In the genomic region with DNA sequence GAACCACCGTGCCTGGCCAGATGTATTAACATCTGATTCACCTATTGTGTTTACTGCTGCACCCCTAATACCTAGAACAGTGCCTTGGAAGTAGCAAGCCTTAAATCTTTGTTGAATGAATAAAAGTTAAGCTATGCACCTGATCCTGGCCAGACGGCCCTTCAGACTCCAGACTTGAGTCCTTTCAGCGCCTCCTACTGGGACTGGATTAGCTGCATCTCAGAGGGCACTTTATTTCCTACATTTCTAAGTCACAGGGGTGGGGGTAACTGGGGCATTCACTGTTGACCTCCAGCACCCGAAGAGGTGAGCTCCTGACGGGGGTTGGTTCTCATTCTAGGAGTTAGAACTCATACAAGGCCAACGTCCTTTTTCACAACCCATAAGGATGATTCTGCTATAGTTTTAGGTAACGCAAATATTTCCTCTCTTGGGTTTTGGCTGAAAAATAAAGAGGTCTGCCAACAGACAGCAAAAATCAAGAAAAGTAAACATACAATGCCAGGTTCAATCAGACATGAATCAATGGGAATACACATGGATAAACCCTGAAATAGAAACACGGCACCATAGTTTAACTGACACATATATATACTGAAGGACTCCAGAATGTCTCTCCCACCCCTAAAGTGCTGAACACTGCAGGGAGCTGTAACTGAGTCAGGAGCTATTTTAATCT, we compare ENCODE assay signal across 9 cellular contexts. TPM values are rescaled to one million over a fixed set of nuclear protein-coding genes. Genes with fewer than 3 reads are reported as not detected.
DNase-seq lines count a peak whose midpoint lies in the region; ATAC-seq and TF ChIP-seq lines count a peak whose summit lies in the region.
"Had no signal": no experiment of that assay in that cellular context is flagged by ENCODE, and none has a peak within 500 bp of the region (broad histone marks: within the 10 kb centered on the region; RNA-seq: fewer than 3 reads in every experiment).

No MANE protein-coding gene starts in this region.

- H3K27ac ChIP-seq in fibroblast of lung (ENCODE audit: insufficient read depth, low read length) (no peak overlapping the region), psoas muscle (peak overlapping the region; percentile 88)
- H3K27ac ChIP-seq: neutrophil had no signal

- H3K36me3 ChIP-seq in NT2/D1 (ENCODE audit: insufficient read depth, insufficient read length, low read length) (peaks cover 38% of the 10 kb centered on the region), fibroblast of lung (ENCODE audit: control insufficient read depth, insufficient read depth, low read length) (peaks cover 10% of the 10 kb centered on the region), psoas muscle (ENCODE audit: insufficient read depth in 1 of 2, low read depth in 1 of 2) (peaks cover 4 to 33% of the 10 kb centered on the region in 2 donors)

- 71 to 82% (median 74%) methylated on average over 8 of the region's 8 CpGs for WGBS in psoas muscle, 3 donors

- no peak overlapping the region for H3K4me2 ChIP-seq in fibroblast of lung (ENCODE audit: extremely low read depth, insufficient read depth, low read length)

- H3K79me2 ChIP-seq in fibroblast of lung (ENCODE audit: control insufficient read depth, insufficient read depth, low read length), result no peaks in the 10 kb centered on the region

- no peak overlapping the region for H2AFZ ChIP-seq in fibroblast of lung (ENCODE audit: low read length)

- TF ChIP-seq CTCF in GM12872 (IDR thresholded peaks at IDR 0.05; ENCODE audit: insufficient read depth, low read depth, low read length) (peak; percentile 24; the same call in 1 of the 3 replicates), fibroblast of lung (conservative IDR thresholded peaks at IDR 0.05 in 1 of 2, IDR thresholded peaks at IDR 0.05 in 1 of 2; ENCODE audit: low read depth in 1 of 2, low read length in 2 of 2) (peak; percentile 35 to 63), psoas muscle (IDR thresholded peaks at IDR 0.05) (no peak), GM20000 (IDR thresholded peaks at IDR 0.05; ENCODE audit: extremely low read depth, missing control alignments) (no peak)

- intact Hi-C loops in psoas muscle (cut with DNase I), result loop anchor here in 1 of 2 donors (5.0 kb wide), 1 partner anchor 47 kb away; the partner anchor contains the start of gene DLG5

- ATAC-seq in psoas muscle (no peak), HG03378 (IDR thresholded peaks at IDR 0.05; ENCODE audit: unreplicated experiment) (no peak), HG02973 (IDR thresholded peaks at IDR 0.05; ENCODE audit: unreplicated experiment) (no peak)

- H3K4me3 ChIP-seq in NT2/D1 (ENCODE audit: insufficient read length, low read depth) (no peak overlapping the region), fibroblast of lung (replicated peaks in 1 of 4; ENCODE audit: control extremely low read depth in 1 of 4, insufficient read depth in 1 of 4, low read depth in 3 of 4, low read length in 4 of 4) (no peak overlapping the region), psoas muscle (no peak overlapping the region)

- H3K4me1 ChIP-seq in NT2/D1 (ENCODE audit: insufficient read depth, insufficient read length) (no peaks in the 10 kb centered on the region), fibroblast of lung (ENCODE audit: control insufficient read depth, extremely low read depth, insufficient read depth, low read length) (peaks cover 8% of the 10 kb centered on the region), psoas muscle (peaks cover 30% of the 10 kb centered on the region)

- H3K9ac ChIP-seq in NT2/D1 (ENCODE audit: insufficient read length, low read depth) (no peak overlapping the region), fibroblast of lung (ENCODE audit: insufficient read depth, low read length) (no peak overlapping the region)

- no peaks in the 10 kb centered on the region for H3K9me3 ChIP-seq in NT2/D1 (ENCODE audit: insufficient read depth, low read length)
- no peaks in the 10 kb centered on the region for H3K9me3 ChIP-seq in fibroblast of lung (ENCODE audit: control insufficient read depth, insufficient read depth, low read depth, low read length)
- no peaks in the 10 kb centered on the region for H3K9me3 ChIP-seq in psoas muscle
- H3K9me3 ChIP-seq: neutrophil had no signal

- no peaks in the 10 kb centered on the region for H3K27me3 ChIP-seq in NT2/D1 (ENCODE audit: insufficient read depth, insufficient read length)
- no peaks in the 10 kb centered on the region for H3K27me3 ChIP-seq in fibroblast of lung (ENCODE audit: control insufficient read depth, insufficient read depth, low read length)
- no peaks in the 10 kb centered on the region for H3K27me3 ChIP-seq in psoas muscle (ENCODE audit: insufficient read depth in 3 of 3, low read length in 2 of 3)
- H3K27me3 ChIP-seq: neutrophil had no signal

- DNase-seq in NT2/D1 (ENCODE audit: low read depth, low spot score) (peak; percentile 57), fibroblast of lung (ENCODE audit: low read depth in 2 of 2) (peak; percentile 39 to 75), psoas muscle (no peak), superior temporal gyrus (ENCODE audit: extremely low spot score) (no peak), GM20000 (ENCODE audit: low spot score) (no peak)

- no peaks in the 10 kb centered on the region for H4K20me1 ChIP-seq in fibroblast of lung (ENCODE audit: control insufficient read depth, extremely low read depth, insufficient read depth, low read length)

RNA-seq across cellular contexts. Expression of gene DLG5, which starts 48.0 kb away (rescaled TPM):
- total RNA-seq in fibroblast of lung, result 40.1 and 40.8 TPM in 2 replicates
- polyA plus RNA-seq in fibroblast of lung, result 15.3 and 22.9 TPM in 2 replicates
- polyA plus RNA-seq in fibroblast of lung (2012), result 24.4 and 29.7 TPM in 2 replicates
- polyA minus RNA-seq in fibroblast of lung (ENCODE audit: low replicate concordance), result 80.9 and 123 TPM in 2 replicates
- 10 to 100 TPM; 36.9 to 62.9 (median 39.9) TPM for total RNA-seq in psoas muscle
- 10 to 100 TPM; 10.2 to 18.3 (median 12.7) TPM for polyA plus RNA-seq in psoas muscle

RNA-seq across cellular contexts. Expression of gene POLR3A, which starts 54.8 kb away (rescaled TPM):
- total RNA-seq in fibroblast of lung, result 14.1 and 16.8 TPM in 2 replicates
- polyA plus RNA-seq in fibroblast of lung, result 11.6 and 17.1 TPM in 2 replicates
- 9.4 and 12.2 TPM in 2 replicates for polyA plus RNA-seq in fibroblast of lung (2012)
- polyA minus RNA-seq in fibroblast of lung (ENCODE audit: low replicate concordance), result 15.7 and 16.1 TPM in 2 replicates
- 10 to 100 TPM; 11.8 to 16.5 (median 14.1) TPM for total RNA-seq in psoas muscle
- polyA plus RNA-seq in psoas muscle, result 10 to 100 TPM in 1 of 3 donors, 1 to 10 TPM in 2; 5.2 to 14.2 (median 8.9) TPM

RNA-seq across cellular contexts. Expression of gene RPS24, which starts 59.1 kb away (rescaled TPM):
- total RNA-seq in fibroblast of lung (1,917 and 3,148 TPM in 2 replicates), psoas muscle (1,000 to 10,000 TPM in 3 of 4 donors, 100 to 1,000 TPM in 1; 980 to 1,456 (median 1,110) TPM)
- polyA plus RNA-seq in fibroblast of lung (3,191 and 4,192 TPM in 2 replicates), psoas muscle (1,000 to 10,000 TPM; 2,584 to 4,077 (median 3,663) TPM)
- polyA plus RNA-seq in fibroblast of lung (2012), result 2,428 and 3,118 TPM in 2 replicates
- 95.0 and 127 TPM in 2 replicates for polyA minus RNA-seq in fibroblast of lung (ENCODE audit: low replicate concordance)

Comparison
In these comparisons a context has a peak if more than half of its experiments do, and no peak if none do; other contexts are left out.
1. CTCF ChIP-seq: peak in GM12872 (single experiment) and fibroblast of lung (2 of 2); none in psoas muscle (single experiment) and GM20000 (single experiment).
2. DNase-seq: peak in NT2/D1 (single experiment) and fibroblast of lung (2 of 2); none in psoas muscle (0 of 2), superior temporal gyrus (single experiment) and GM20000 (single experiment).